Comparison of ENCODE assay signal across 8 cellular contexts in genomic region chr15:75455424-75455981, GRCh38. TPM values are rescaled to one million over a fixed set of nuclear protein-coding genes. Genes with fewer than 3 reads are reported as not detected.
A peak's percentile ranks its signal among the peaks of the same experiment; 100 is the strongest.
DNase-seq lines count a peak whose midpoint lies in the region; ATAC-seq and TF ChIP-seq lines count a peak whose summit lies in the region.

No MANE protein-coding gene starts in this region.

- H3K4me3 Mint-ChIP-seq in activated CD8-positive, alpha-beta T cell treated with anti-CD3 and anti-CD28 coated beads for 36 hours, result peak overlapping the region; percentile 96

- no peaks in the 10 kb centered on the region for H3K36me3 ChIP-seq in right lobe of liver

- H3K27me3 ChIP-seq in dorsolateral prefrontal cortex, result no peaks in the 10 kb centered on the region
- H3K27me3 ChIP-seq in right lobe of liver, result no peaks in the 10 kb centered on the region

- intact Hi-C loops in activated CD8-positive, alpha-beta T cell treated with anti-CD3 and anti-CD28 coated beads for 36 hours (cut with micrococcal nuclease), result no loop called here
- intact Hi-C loops in dorsolateral prefrontal cortex (cut with DNase I), result loop anchor here (2.0 to 10.0 kb wide), 4 partner anchors 87 to 169 kb away; partner anchors contain the start of genes MAN2C1 (in 2 of the 2), COMMD4 (in 1 of the 2), PTPN9 (in 1 of the 2) and SNUPN (in 1 of the 2)
- intact Hi-C loops in right lobe of liver (cut with DNase I), result no loop called here

- POLR2A ChIA-PET in activated CD8-positive, alpha-beta T cell treated with anti-CD3 and anti-CD28 coated beads for 36 hours (lab: Charles Lee), result interaction anchor here (0.7 to 5.6 kb wide), 20 partner anchors 10 to 393 kb away, joined by 3 to 77 read pairs (median 4); partner anchors contain the start of genes IMP3, MAN2C1, PTPN9 and SNUPN

- H3K9me3 ChIP-seq in right lobe of liver, result no peaks in the 10 kb centered on the region

- peak; percentile 6 for ATAC-seq in activated CD8-positive, alpha-beta T cell treated with anti-CD3 and anti-CD28 coated beads for 36 hours
- ATAC-seq in right lobe of liver (peak; percentile 20 to 29 (median 27)), GM19452 (IDR thresholded peaks at IDR 0.05; ENCODE audit: unreplicated experiment) (no peak)

- CTCF ChIA-PET in activated CD8-positive, alpha-beta T cell treated with anti-CD3 and anti-CD28 coated beads for 36 hours (lab: Charles Lee), result interaction anchor here (0.6 to 3.5 kb wide), 5 partner anchors 41 to 604 kb away, joined by 3 to 25 read pairs (median 5); partner anchors contain the start of genes MAN2C1, PTPN9 and TMEM266

- TF ChIP-seq CTCF in activated CD8-positive, alpha-beta T cell treated with anti-CD3 and anti-CD28 coated beads for 36 hours (IDR thresholded peaks at IDR 0.05), result no peak
- TF ChIP-seq CTCF in dorsolateral prefrontal cortex (IDR thresholded peaks at IDR 0.05 in 54 of 56, conservative IDR thresholded peaks at IDR 0.05 in 2 of 56; ENCODE audit: low read depth in 1 of 56, partially characterized antibody in 56 of 56) (peak in 4 of 56 donors; percentile 8 to 23 (median 12)), right lobe of liver (IDR thresholded peaks at IDR 0.05) (no peak)

- WGBS in right lobe of liver (ENCODE audit: insufficient coverage, low coverage, low lambda C conversion rate, missing lambda C conversion rate), result 0% methylated on average over 29 of the region's 48 CpGs

- peak overlapping the region; percentile 84 for H3K27ac Mint-ChIP-seq in activated CD8-positive, alpha-beta T cell treated with anti-CD3 and anti-CD28 coated beads for 36 hours

- peaks cover 0 to 25% (median 10%) of the 10 kb centered on the region in 4 donors for H3K4me1 ChIP-seq in right lobe of liver

- H3K27ac ChIP-seq in dorsolateral prefrontal cortex (peak overlapping the region; percentile 11 to 99 (median 95)), right lobe of liver (peak overlapping the region; percentile 88 to 92 (median 90))

- H3K4me3 ChIP-seq in dorsolateral prefrontal cortex, result peak overlapping the region; percentile 60 to 98 (median 91)
- peak overlapping the region; percentile 71 to 92 (median 90) for H3K4me3 ChIP-seq in right lobe of liver

- peaks cover 5% of the 10 kb centered on the region for H3K4me1 Mint-ChIP-seq in activated CD8-positive, alpha-beta T cell treated with anti-CD3 and anti-CD28 coated beads for 36 hours (ENCODE audit: low read depth)

- no peaks in the 10 kb centered on the region for H3K9me3 Mint-ChIP-seq in activated CD8-positive, alpha-beta T cell treated with anti-CD3 and anti-CD28 coated beads for 36 hours

- peaks cover 6% of the 10 kb centered on the region for H3K36me3 Mint-ChIP-seq in activated CD8-positive, alpha-beta T cell treated with anti-CD3 and anti-CD28 coated beads for 36 hours (ENCODE audit: low read depth)

- peak; percentile 92 for DNase-seq in AG20443 (ENCODE audit: low spot score)
- DNase-seq in HCEC 1CT, result peak; percentile 74
- peak; percentile 58 for DNase-seq in NCI-H774 (lab: John Stamatoyannopoulos, UW)
- peak; percentile 96 for DNase-seq in activated CD8-positive, alpha-beta T cell treated with anti-CD3 and anti-CD28 coated beads for 36 hours
- peak; percentile 78 to 93 (median 90) for DNase-seq in dorsolateral prefrontal cortex
- peak; percentile 92 to 93 (median 93) for DNase-seq in right lobe of liver
- peak; percentile 92 for DNase-seq in stimulated activated CD4-positive, alpha-beta T cell treated with anti-CD3 and anti-CD28 coated beads, Interleukin-4, amount 100 ng/mL, for 1 hour

- TF ChIP-seq POLR2A in right lobe of liver (IDR thresholded peaks at IDR 0.05), result no peak

- no peaks in the 10 kb centered on the region for H3K27me3 Mint-ChIP-seq in activated CD8-positive, alpha-beta T cell treated with anti-CD3 and anti-CD28 coated beads for 36 hours

RNA-seq across cellular contexts. Expression of gene SIN3A, which starts 4.0 kb away (rescaled TPM):
- total RNA-seq in activated CD8-positive, alpha-beta T cell treated with anti-CD3 and anti-CD28 coated beads for 36 hours, result 10 to 100 TPM; 67.5 to 72.4 TPM
- 10 to 100 TPM; 30.7 to 68.7 (median 47.9) TPM for total RNA-seq in dorsolateral prefrontal cortex
- 10 to 100 TPM in 5 of 6 experiments, 1 to 10 TPM in 1; 10.0 to 21.6 (median 20.5) TPM for total RNA-seq in right lobe of liver

Comparison
In these comparisons a context has a peak if more than half of its experiments do, and no peak if none do; other contexts are left out.
1. intact Hi-C loops: an anchor here in dorsolateral prefrontal cortex (2.0 to 10.0 kb wide); none called in activated CD8-positive, alpha-beta T cell treated with anti-CD3 and anti-CD28 coated beads for 36 hours and right lobe of liver.